ENCODE assay signal across 16 cellular contexts in genomic region chr7:102029616-102030015, GRCh38.
"Had no signal": no experiment of that assay in that cellular context is flagged by ENCODE, and none has a peak within 500 bp of the region (broad histone marks: within the 10 kb centered on the region; RNA-seq: fewer than 3 reads in every experiment).

No MANE protein-coding gene starts in this region.

- H3K36me3 Mint-ChIP-seq: activated naive CD4-positive, alpha-beta T cell treated with anti-CD3 and anti-CD28 coated beads, Interleukin-2, amount 10 ng/mL, durations not matched to agents 7 days and 5 days had no signal

- DNase-seq: activated CD4-positive, alpha-beta memory T cell treated with anti-CD3 and anti-CD28 coated beads, Interleukin-2, amount 10 ng/mL, durations not matched to agents 7 days and 5 days; activated CD4-positive, alpha-beta T cell treated with anti-CD3 and anti-CD28 coated beads, Interleukin-2, amount 10 ng/mL, durations not matched to agents 24 days and 14 days; activated effector memory CD4-positive, alpha-beta T cell treated with anti-CD3 and anti-CD28 coated beads, Interleukin-2, amount 50 U/mL, for 16 hours; activated naive CD4-positive, alpha-beta T cell treated with anti-CD3 and anti-CD28 coated beads, Interleukin-2, amount 10 ng/mL, durations not matched to agents 7 days and 5 days; amygdala; foreskin fibroblast; naive B cell; stimulated activated CD4-positive, alpha-beta T cell treated with anti-CD3 and anti-CD28 coated beads, Interleukin-4, amount 100 ng/mL, for 24 hours; stimulated activated naive CD4-positive, alpha-beta T cell treated with Interleukin-2 at 50 U/mL for 16 hours had no signal

- H3K4me1 ChIP-seq: prostate gland, upper lobe of right lung had no signal

- H3K36me3 ChIP-seq: prostate gland, thoracic aorta, upper lobe of right lung had no signal

- H3K27ac Mint-ChIP-seq: activated CD4-positive, alpha-beta memory T cell treated with anti-CD3 and anti-CD28 coated beads, Interleukin-2, amount 10 ng/mL, durations not matched to agents 7 days and 5 days; activated CD4-positive, alpha-beta T cell treated with anti-CD3 and anti-CD28 coated beads, Interleukin-2, amount 10 ng/mL, durations not matched to agents 24 days and 14 days; activated naive CD4-positive, alpha-beta T cell treated with anti-CD3 and anti-CD28 coated beads, Interleukin-2, amount 10 ng/mL, durations not matched to agents 7 days and 5 days had no signal

- H3K27me3 ChIP-seq: upper lobe of right lung had no signal

- H3K27ac ChIP-seq: prostate gland, thoracic aorta, upper lobe of right lung had no signal

- H3K9me3 ChIP-seq: prostate gland, thoracic aorta, upper lobe of right lung had no signal

- ATAC-seq: activated CD4-positive, CD25-positive, alpha-beta regulatory T cell treated with anti-CD3 and anti-CD28 coated beads, Interleukin-2, amount 50 U/mL, for 24 hours; left lobe of liver; upper lobe of right lung had no signal

- H3K9me3 Mint-ChIP-seq: activated CD4-positive, alpha-beta memory T cell treated with anti-CD3 and anti-CD28 coated beads, Interleukin-2, amount 10 ng/mL, durations not matched to agents 7 days and 5 days; activated CD4-positive, alpha-beta T cell treated with anti-CD3 and anti-CD28 coated beads, Interleukin-2, amount 10 ng/mL, durations not matched to agents 24 days and 14 days; activated naive CD4-positive, alpha-beta T cell treated with anti-CD3 and anti-CD28 coated beads, Interleukin-2, amount 10 ng/mL, durations not matched to agents 7 days and 5 days; naive B cell; neural crest cell had no signal

- H3K27me3 Mint-ChIP-seq: activated CD4-positive, alpha-beta memory T cell treated with anti-CD3 and anti-CD28 coated beads, Interleukin-2, amount 10 ng/mL, durations not matched to agents 7 days and 5 days; activated CD4-positive, alpha-beta T cell treated with anti-CD3 and anti-CD28 coated beads, Interleukin-2, amount 10 ng/mL, durations not matched to agents 24 days and 14 days; activated naive CD4-positive, alpha-beta T cell treated with anti-CD3 and anti-CD28 coated beads, Interleukin-2, amount 10 ng/mL, durations not matched to agents 7 days and 5 days; naive B cell had no signal

- H3K4me3 ChIP-seq: lung, prostate gland, thoracic aorta, upper lobe of right lung had no signal

- H3K4me3 Mint-ChIP-seq: activated CD4-positive, alpha-beta memory T cell treated with anti-CD3 and anti-CD28 coated beads, Interleukin-2, amount 10 ng/mL, durations not matched to agents 7 days and 5 days; activated CD4-positive, alpha-beta T cell treated with anti-CD3 and anti-CD28 coated beads, Interleukin-2, amount 10 ng/mL, durations not matched to agents 24 days and 14 days; activated naive CD4-positive, alpha-beta T cell treated with anti-CD3 and anti-CD28 coated beads, Interleukin-2, amount 10 ng/mL, durations not matched to agents 7 days and 5 days; neural crest cell had no signal
